11 cellular contexts compared by ENCODE assay signal in the genomic region with DNA sequence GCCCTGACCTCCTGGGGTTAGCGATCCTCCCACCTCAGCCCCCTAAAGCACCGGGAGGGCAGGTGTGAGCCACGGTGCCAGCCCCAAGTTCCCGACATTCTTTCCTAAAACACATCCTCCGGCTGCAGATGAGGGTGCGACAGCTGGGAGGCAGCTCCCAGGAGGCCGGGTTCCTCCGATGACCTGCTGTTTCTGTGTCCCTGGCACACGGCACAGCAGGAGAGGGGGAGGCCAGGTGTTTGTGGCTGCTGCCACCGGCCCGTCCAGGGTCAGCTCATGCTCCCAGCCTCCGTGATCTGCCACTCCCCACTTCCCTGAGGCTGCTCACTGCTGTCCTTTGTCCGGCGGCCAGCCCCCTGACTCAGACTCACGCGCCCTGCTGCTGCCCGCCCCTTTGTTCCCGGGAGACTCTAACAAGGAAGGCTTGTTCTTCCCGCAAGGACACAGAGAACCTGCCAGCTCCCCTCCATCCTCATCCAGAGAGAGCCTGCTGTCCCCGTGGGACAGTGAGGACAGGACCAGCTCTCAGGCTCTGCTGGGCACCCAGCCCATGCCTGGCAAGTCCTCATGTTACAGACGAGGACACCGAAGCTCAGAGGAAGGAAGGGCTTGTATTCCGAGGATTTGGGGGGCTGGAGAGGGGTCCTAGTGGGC. TPM values are rescaled to one million over a fixed set of nuclear protein-coding genes. Genes with fewer than 3 reads are reported as not detected.
DNase-seq lines count a peak whose midpoint lies in the region; ATAC-seq and TF ChIP-seq lines count a peak whose summit lies in the region.
"Had no signal": no experiment of that assay in that cellular context is flagged by ENCODE, and none has a peak within 500 bp of the region (broad histone marks: within the 10 kb centered on the region; RNA-seq: fewer than 3 reads in every experiment).

No MANE protein-coding gene starts in this region.

- H3K27ac ChIP-seq in PC-3 (ENCODE audit: low read length) = no peak overlapping the region
- H3K27ac ChIP-seq: KMS-11, thoracic aorta, VCaP had no signal

- H3K27ac Mint-ChIP-seq in chondrocyte (ENCODE audit: unreplicated experiment) (peak overlapping the region; percentile 69), mesothelial cell of epicardium (no peak overlapping the region)

- no peaks in the 10 kb centered on the region for H3K79me2 ChIP-seq in PC-3 (ENCODE audit: low read length)

- H3F3A ChIP-seq in PC-3 (ENCODE audit: low read length, unreplicated experiment) = no peaks in the 10 kb centered on the region

- no TSS peak for BruUV-seq in PC-3 (replicated peaks; lab: Mats Ljungman, UMichigan)

- no peaks in the 10 kb centered on the region for H3K27me3 Mint-ChIP-seq in chondrocyte (ENCODE audit: low read depth)
- peaks cover 38% of the 10 kb centered on the region for H3K27me3 Mint-ChIP-seq in mesothelial cell of epicardium (ENCODE audit: low read depth)

- H3K4me1 ChIP-seq in PC-3 (ENCODE audit: insufficient read depth, low read length) = no peaks in the 10 kb centered on the region

- H2AFZ ChIP-seq in PC-3 (ENCODE audit: low read length) = no peak overlapping the region

- TF ChIP-seq CTCF in chondrocyte (IDR thresholded peaks at IDR 0.05) = no peak
- TF ChIP-seq CTCF in mesothelial cell of epicardium (IDR thresholded peaks at IDR 0.05; ENCODE audit: unreplicated experiment) = no peak
- no peak for TF ChIP-seq CTCF in PC-3 (conservative IDR thresholded peaks at IDR 0.05; ENCODE audit: low read depth, low read length)
- no peak for TF ChIP-seq CTCF in GM13977 (IDR thresholded peaks at IDR 0.05; ENCODE audit: extremely low read depth, insufficient read depth, missing control alignments)

- no peak overlapping the region for H3K4me2 ChIP-seq in PC-3 (ENCODE audit: low read length)
- H3K4me2 ChIP-seq: KMS-11 had no signal

- H3K27me3 ChIP-seq in PC-3 (ENCODE audit: low read length) = no peaks in the 10 kb centered on the region

- no peaks in the 10 kb centered on the region for H3K9me2 ChIP-seq in PC-3 (replicated peaks; ENCODE audit: low read length)

- no peak overlapping the region for H3K9ac ChIP-seq in PC-3 (ENCODE audit: low read length)
- H3K9ac ChIP-seq: KMS-11 had no signal

- no peaks in the 10 kb centered on the region for H4K20me1 ChIP-seq in PC-3 (ENCODE audit: low read length)

- ATAC-seq in GM18511 (IDR thresholded peaks at IDR 0.05; ENCODE audit: unreplicated experiment) (no peak), GM18868 (IDR thresholded peaks at IDR 0.05; ENCODE audit: unreplicated experiment) (no peak), PC-3 (no peak)

- peaks cover 28% of the 10 kb centered on the region for H3K4me1 Mint-ChIP-seq in chondrocyte (ENCODE audit: low read depth)
- peaks cover 13% of the 10 kb centered on the region for H3K4me1 Mint-ChIP-seq in mesothelial cell of epicardium

- in situ Hi-C loops in GM13977 (cut with MboI; ENCODE audit: low pct_unique_long_range_greater_than_20kb, low sequenced_read_pairs, unreplicated experiment) = no loop called here

- DNase-seq in AG20443 (ENCODE audit: low spot score) = peak; percentile 45
- peak; percentile 34 for DNase-seq in NCI-H1105 (lab: John Stamatoyannopoulos, UW)
- no peak for DNase-seq in chondrocyte (ENCODE audit: low spot score)
- DNase-seq in mesothelial cell of epicardium (ENCODE audit: low spot score in 2 of 2, unreplicated experiment in 2 of 2) = no peak
- no peak for DNase-seq in PC-3
- no peak for DNase-seq in GM13977 (ENCODE audit: low spot score)

- H3K36me3 Mint-ChIP-seq in chondrocyte (ENCODE audit: low read depth) (no peaks in the 10 kb centered on the region), mesothelial cell of epicardium (no peaks in the 10 kb centered on the region)

- H3K4me3 ChIP-seq in PC-3 (ENCODE audit: low read length) = no peak overlapping the region
- H3K4me3 ChIP-seq: thoracic aorta had no signal

- CTCF ChIA-PET in PC-3 (lab: Charles Lee) = no interaction called here

- no peaks in the 10 kb centered on the region for H3K36me3 ChIP-seq in PC-3 (ENCODE audit: low read depth, low read length)
- H3K36me3 ChIP-seq: thoracic aorta had no signal

- intact Hi-C loops in PC-3 (cut with micrococcal nuclease) = no loop called here

- H3K9me3 Mint-ChIP-seq in chondrocyte (ENCODE audit: low read depth) = peaks cover under 1% of the 10 kb centered on the region
- H3K9me3 Mint-ChIP-seq in mesothelial cell of epicardium = peaks cover 1% of the 10 kb centered on the region

- no peaks in the 10 kb centered on the region for H3K9me3 ChIP-seq in PC-3 (ENCODE audit: low read length)
- H3K9me3 ChIP-seq: thoracic aorta had no signal

- H3K4me3 Mint-ChIP-seq in chondrocyte (ENCODE audit: unreplicated experiment) (peak overlapping the region; percentile 48), mesothelial cell of epicardium (peak overlapping the region; percentile 28)

- POLR2A ChIA-PET in PC-3 (lab: Charles Lee; ENCODE audit: unreplicated experiment) = no interaction called here

RNA-seq across cellular contexts. Expression of a gene that starts 10.6 kb away (rescaled TPM):
- 0.59 to 0.92 TPM (median 0.62 TPM) in 3 replicates for total RNA-seq in chondrocyte
- 0.75 to 1.1 TPM (median 0.98 TPM) in 3 replicates for total RNA-seq in mesothelial cell of epicardium
- 0.11 and 0.17 TPM in 2 replicates for total RNA-seq in PC-3 (2014; rRNA removed)

RNA-seq across cellular contexts. Expression of a gene that starts 21.6 kb away (rescaled TPM):
- 18.3 to 22.6 TPM (median 21.3 TPM) in 3 replicates for total RNA-seq in chondrocyte
- 30.8 to 32.4 TPM (median 32.3 TPM) in 3 replicates for total RNA-seq in mesothelial cell of epicardium
- total RNA-seq in PC-3 (2014; rRNA removed) = 28.5 and 44.0 TPM in 2 replicates

RNA-seq across cellular contexts. Expression of a gene that starts 24.9 kb away (rescaled TPM):
- 26.9 to 50.9 TPM (median 47.8 TPM) in 3 replicates for total RNA-seq in chondrocyte
- total RNA-seq in mesothelial cell of epicardium = 85.1 to 91.0 TPM (median 86.4 TPM) in 3 replicates
- 0.18 TPM in 1 of 2 replicates, not detected in the other for total RNA-seq in PC-3 (2014; rRNA removed)

RNA-seq across cellular contexts. Expression of a gene that starts 45.9 kb away (rescaled TPM):
- 41.4 to 71.1 TPM (median 66.9 TPM) in 3 replicates for total RNA-seq in chondrocyte
- 98.1 to 106 TPM (median 99.5 TPM) in 3 replicates for total RNA-seq in mesothelial cell of epicardium
- 119 and 152 TPM in 2 replicates for total RNA-seq in PC-3 (2014; rRNA removed)

RNA-seq across cellular contexts. Expression of a gene that starts 58.1 kb away (rescaled TPM):
- not detected in 3 replicates for total RNA-seq in chondrocyte
- 0.25 to 0.40 TPM (median 0.29 TPM) in 3 replicates for total RNA-seq in mesothelial cell of epicardium
- total RNA-seq in PC-3 (2014; rRNA removed) = 0.35 TPM in 1 of 2 replicates, not detected in the other

Comparison
In these comparisons a context has a peak if more than half of its experiments do, and no peak if none do; other contexts are left out.
1. DNase-seq: peak in AG20443 (single experiment) and NCI-H1105 (single experiment); none in chondrocyte (single experiment), mesothelial cell of epicardium (0 of 2), PC-3 (single experiment) and GM13977 (single experiment).
2. RNA of a gene that starts 24.9 kb away (total RNA-seq): 85.1 to 91.0 TPM in mesothelial cell of epicardium and 26.9 to 50.9 TPM in chondrocyte; 0.18 TPM in PC-3; every median in the first group is over 10 times any median in the second.